1 cellular context compared by ENCODE assay signal in genomic region chr3:109392293-109392692, GRCh38.
TF ChIP-seq lines count a peak whose summit lies in the region.

No MANE protein-coding gene starts in this region.

TF ChIP-seq in GM23338, 12 proteins besides CTCF, POLR2A, EP300 and RAD21:
- TF ChIP-seq CREB1 (CRISPR knock-in tag; IDR thresholded peaks at IDR 0.05; ENCODE audit: low read depth) (no peak), EZH2 (IDR thresholded peaks at IDR 0.05; ENCODE audit: low read depth, unreplicated experiment) (no peak), ZNF114 (CRISPR knock-in tag; IDR thresholded peaks at IDR 0.05) (no peak), JUNB (IDR thresholded peaks at IDR 0.05; ENCODE audit: unreplicated experiment) (no peak), ETS1 (IDR thresholded peaks at IDR 0.05) (no peak), POLR2AphosphoS5 (IDR thresholded peaks at IDR 0.05; ENCODE audit: low read depth) (no peak), STAT1 (IDR thresholded peaks at IDR 0.05; ENCODE audit: unreplicated experiment) (no peak), ZNF331 (CRISPR knock-in tag; IDR thresholded peaks at IDR 0.05; ENCODE audit: low read depth) (no peak), EZH2phosphoT487 (IDR thresholded peaks at IDR 0.05; ENCODE audit: unreplicated experiment) (no peak)
